14 cellular contexts compared by ENCODE assay signal in the genomic region with DNA sequence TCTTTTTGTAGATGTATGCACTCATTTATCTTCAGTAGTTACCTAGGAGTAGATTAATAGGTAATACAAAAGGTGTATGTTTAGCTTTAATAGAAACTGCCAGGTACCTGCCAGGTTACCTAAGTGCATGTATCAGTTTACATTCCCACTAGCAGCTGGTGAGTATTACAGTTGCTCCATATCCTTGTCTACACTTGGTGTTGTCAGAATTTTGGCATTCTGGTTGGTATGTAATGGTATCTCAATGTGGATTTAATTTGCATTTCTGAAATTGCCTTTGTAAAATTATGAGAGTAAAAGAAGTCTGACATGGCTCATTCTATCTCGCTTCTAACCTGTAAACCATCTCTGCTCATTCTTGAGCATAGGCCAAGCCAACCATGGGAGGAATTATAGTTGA. TPM values are rescaled to one million over a fixed set of nuclear protein-coding genes. Genes with fewer than 3 reads are reported as not detected.
A peak's percentile ranks its signal among the peaks of the same experiment; 100 is the strongest.
DNase-seq lines count a peak whose midpoint lies in the region; ATAC-seq lines count a peak whose summit lies in the region.
"Had no signal": no experiment of that assay in that cellular context is flagged by ENCODE, and none has a peak within 500 bp of the region (broad histone marks: within the 10 kb centered on the region; RNA-seq: fewer than 3 reads in every experiment).

No MANE protein-coding gene starts in this region.

- no peak for ATAC-seq in esophagus mucosa
- ATAC-seq: A549; CD8-positive, alpha-beta T cell had no signal

- DNase-seq in NCI-H146 (lab: John Stamatoyannopoulos, UW) (peak; percentile 0), NCI-H146 treated with DMSO at 0.1 percent for 48 hours (lab: John Stamatoyannopoulos, UW; ENCODE audit: unreplicated experiment) (no peak), NCI-H2171 treated with DMSO at 0.1 percent for 48 hours (lab: John Stamatoyannopoulos, UW) (peak; percentile 13), NCI-H2171 (lab: John Stamatoyannopoulos, UW) (no peak), NCI-H69 (lab: John Stamatoyannopoulos, UW) (peak; percentile 22)
- DNase-seq: AML-193; Caco-2; Calu3; CD4-positive, alpha-beta T cell; CD8-positive, alpha-beta T cell; DMS79 treated with DMSO at 0.1 percent for 48 hours; GF-D8 had no signal

RNA-seq across cellular contexts. Expression of gene SIL1, which starts 38.3 kb away (rescaled TPM):
- total RNA-seq in esophagus mucosa: 29.3 TPM

RNA-seq across cellular contexts. Expression of gene MATR3, which starts 57.1 kb away (rescaled TPM):
- 60.5 TPM for total RNA-seq in esophagus mucosa

Comparison
In these comparisons a context has a peak if more than half of its experiments do, and no peak if none do; other contexts are left out.
1. DNase-seq: peak in NCI-H146 (single experiment), NCI-H2171 treated with DMSO at 0.1 percent for 48 hours (single experiment) and NCI-H69 (single experiment); none in NCI-H146 treated with DMSO at 0.1 percent for 48 hours (single experiment) and NCI-H2171 (single experiment).